Comparison of ENCODE assay signal across 25 cellular contexts in the genomic region with DNA sequence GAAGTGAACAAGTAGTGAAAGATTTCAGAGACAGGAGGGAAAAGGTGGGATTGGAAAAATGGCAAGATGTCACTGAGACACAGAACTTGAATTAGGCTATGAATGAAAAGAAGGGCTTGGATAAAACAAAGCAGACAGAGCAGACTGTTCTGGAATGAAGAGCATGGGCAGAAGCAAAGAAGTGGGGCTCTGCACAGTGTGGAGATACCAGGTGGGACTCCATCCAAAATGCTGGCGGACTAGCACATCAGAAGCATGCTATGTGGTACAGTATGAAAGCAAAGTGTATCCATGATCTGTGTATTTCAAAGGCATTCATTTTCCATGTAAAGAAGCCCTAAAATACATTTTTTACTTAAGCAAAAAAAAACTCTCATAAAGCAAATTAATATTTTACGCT.
"Had no signal": no experiment of that assay in that cellular context is flagged by ENCODE, and none has a peak within 500 bp of the region (broad histone marks: within the 10 kb centered on the region; RNA-seq: fewer than 3 reads in every experiment).

No MANE protein-coding gene starts in this region.

- H3K4me2 ChIP-seq: neural progenitor cell had no signal

- H2AFZ ChIP-seq: neural progenitor cell, parathyroid adenoma had no signal

- H3K9me3 ChIP-seq: ovary, psoas muscle, right lobe of liver, sigmoid colon, stomach, thoracic aorta, thyroid gland, tibial nerve, upper lobe of left lung, vagina had no signal

- ATAC-seq: naive thymus-derived CD4-positive, alpha-beta T cell; natural killer cell; psoas muscle; right lobe of liver; stimulated activated effector memory CD8-positive, alpha-beta T cell treated with anti-CD3 and anti-CD28 coated beads, Interleukin-12 subunit alpha, Interleukin-12 subunit beta, amount 100 ng/mL, for 72 hours; stimulated activated naive B cell treated with anti-CD40 and anti-IgM and Interleukin-4, amounts not matched to agents 10 μg/mL and 1 μg/mL and 100 μg/mL, for 72 hours had no signal

- H3K27me3 ChIP-seq: neural progenitor cell, ovary, right lobe of liver, sigmoid colon, stomach, thyroid gland, tibial nerve, upper lobe of left lung, vagina had no signal

- H3K4me3 ChIP-seq: neural progenitor cell, ovary, psoas muscle, right lobe of liver, sigmoid colon, stomach, thoracic aorta, thyroid gland, tibial nerve, upper lobe of left lung, vagina had no signal

- H3K4me1 ChIP-seq: neural progenitor cell, parathyroid adenoma, psoas muscle, right lobe of liver, sigmoid colon, stomach, tibial nerve, upper lobe of left lung, vagina had no signal

- H3K36me3 ChIP-seq: neural progenitor cell, ovary, right lobe of liver, sigmoid colon, stomach, thoracic aorta, thyroid gland, tibial nerve, upper lobe of left lung, vagina had no signal

- H3K27ac ChIP-seq: neural progenitor cell, ovary, parathyroid adenoma, psoas muscle, right lobe of liver, sigmoid colon, stomach, thoracic aorta, thyroid gland, tibial nerve, upper lobe of left lung, vagina had no signal

- H3K9ac ChIP-seq: neural progenitor cell, parathyroid adenoma had no signal

- DNase-seq: naive thymus-derived CD4-positive, alpha-beta T cell; natural killer cell; occipital lobe; ovary; posterior cingulate gyrus; psoas muscle; right lobe of liver; sigmoid colon; small intestine; stimulated activated CD4-positive, alpha-beta T cell treated with anti-CD3 and anti-CD28 coated beads, Interleukin-15, amount 100 ng/mL, for 24 hours; stimulated activated CD4-positive, alpha-beta T cell treated with anti-CD3 and anti-CD28 coated beads, Interleukin-2, amount 100 ng/mL, for 24 hours; stimulated activated CD4-positive, alpha-beta T cell treated with anti-CD3 and anti-CD28 coated beads, Interleukin-2, amount 100 ng/mL, for 48 hours; stimulated activated CD4-positive, alpha-beta T cell treated with anti-CD3 and anti-CD28 coated beads, Interleukin-4, amount 100 ng/mL, for 24 hours; stimulated activated naive B cell treated with anti-CD40 and anti-IgM and Interleukin-4, amounts not matched to agents 10 μg/mL and 1 μg/mL and 100 μg/mL, for 72 hours; stimulated activated naive CD4-positive, alpha-beta T cell treated with Interleukin-2 at 50 U/mL for 16 hours; stomach; thyroid gland; trophoblast cell; upper lobe of left lung had no signal
